2 cellular contexts compared by ENCODE assay signal in the genomic region with DNA sequence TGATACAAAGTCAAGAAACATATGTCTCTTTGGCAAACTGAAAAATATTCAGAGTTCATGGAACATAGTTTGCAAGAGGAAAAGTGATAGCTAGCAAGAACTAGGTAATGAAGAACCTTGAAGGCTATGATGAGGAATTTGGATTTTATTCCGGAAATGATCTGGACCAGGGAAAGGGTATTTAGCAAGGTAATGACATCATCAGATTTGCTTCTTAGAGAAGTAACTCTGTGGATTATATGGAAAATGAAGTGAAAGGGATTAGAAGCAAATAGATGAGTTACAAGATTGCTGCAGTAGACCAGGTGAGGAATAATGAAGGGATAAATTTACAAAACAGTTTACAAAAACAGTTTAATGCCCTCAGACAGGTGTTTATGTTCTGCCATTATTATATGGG.
TF ChIP-seq lines count a peak whose summit lies in the region.

No MANE protein-coding gene starts in this region.

TF ChIP-seq in HepG2, 621 proteins besides CTCF, POLR2A, EP300 and RAD21:
- TF ChIP-seq PAX8 (CRISPR knock-in tag; IDR thresholded peaks at IDR 0.05; ENCODE audit: borderline replicate concordance) (no peak), ATF7 (IDR thresholded peaks at IDR 0.05) (peak; percentile 92), ATF7 (CRISPR knock-in tag; IDR thresholded peaks at IDR 0.05) (no peak)

TF ChIP-seq in HEK293, 187 proteins besides CTCF, POLR2A, EP300 and RAD21:
- no peak for TF ChIP-seq ZNF169 (tag by site-specific recombination; IDR thresholded peaks at IDR 0.05)
- TF ChIP-seq ZNF654 (tag by site-specific recombination; IDR thresholded peaks at IDR 0.05; ENCODE audit: low read depth): no peak
- TF ChIP-seq, protein P1, sequence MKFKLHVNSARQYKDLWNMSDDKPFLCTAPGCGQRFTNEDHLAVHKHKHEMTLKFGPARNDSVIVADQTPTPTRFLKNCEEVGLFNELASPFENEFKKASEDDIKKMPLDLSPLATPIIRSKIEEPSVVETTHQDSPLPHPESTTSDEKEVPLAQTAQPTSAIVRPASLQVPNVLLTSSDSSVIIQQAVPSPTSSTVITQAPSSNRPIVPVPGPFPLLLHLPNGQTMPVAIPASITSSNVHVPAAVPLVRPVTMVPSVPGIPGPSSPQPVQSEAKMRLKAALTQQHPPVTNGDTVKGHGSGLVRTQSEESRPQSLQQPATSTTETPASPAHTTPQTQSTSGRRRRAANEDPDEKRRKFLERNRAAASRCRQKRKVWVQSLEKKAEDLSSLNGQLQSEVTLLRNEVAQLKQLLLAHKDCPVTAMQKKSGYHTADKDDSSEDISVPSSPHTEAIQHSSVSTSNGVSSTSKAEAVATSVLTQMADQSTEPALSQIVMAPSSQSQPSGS (tag by site-specific recombination; IDR thresholded peaks at IDR 0.05; ENCODE audit: low read depth): peak; percentile 79
